ENCODE assay signal across 1 cellular context in the genomic region with DNA sequence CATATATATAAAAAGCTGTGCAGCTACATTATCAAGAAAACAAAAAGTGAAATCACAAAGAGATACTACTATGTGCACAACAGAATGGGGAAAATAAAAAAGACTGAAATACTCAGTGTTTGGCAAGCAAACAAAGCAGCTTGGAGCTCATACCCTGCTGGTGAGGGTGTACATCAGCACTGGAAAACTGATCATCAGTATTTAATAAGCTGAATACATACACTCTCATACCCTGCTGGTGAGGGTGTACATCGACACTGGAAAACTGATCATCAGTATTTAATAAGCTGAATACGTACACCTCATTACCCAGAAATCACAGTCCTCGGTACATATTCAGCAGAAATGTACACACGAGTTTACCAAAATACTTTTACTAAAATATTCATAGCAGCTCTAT.
TF ChIP-seq lines count a peak whose summit lies in the region.

No MANE protein-coding gene starts in this region.

TF ChIP-seq in HCT116, 20 proteins besides CTCF, POLR2A, EP300 and RAD21 (continued from another document):
- TF ChIP-seq EGR1 (IDR thresholded peaks at IDR 0.05; ENCODE audit: low read depth) (no peak), SIN3A (IDR thresholded peaks at IDR 0.05; ENCODE audit: low read depth) (no peak), ELF1 (IDR thresholded peaks at IDR 0.05; ENCODE audit: borderline replicate concordance, low read depth) (no peak), TCF7L2 (IDR thresholded peaks at IDR 0.05; ENCODE audit: borderline replicate concordance, extremely low read depth, insufficient read depth, insufficient read length) (no peak), ZBTB33 (IDR thresholded peaks at IDR 0.05; ENCODE audit: extremely low read depth, insufficient replicate concordance, low read length) (no peak), ZFX (IDR thresholded peaks at IDR 0.05) (no peak), CBX3 (IDR thresholded peaks at IDR 0.05; ENCODE audit: low read depth) (no peak)
TF ChIP-seq in HCT116: peak in this region for 0.
